ENCODE assay signal across 1 cellular context in the genomic region with DNA sequence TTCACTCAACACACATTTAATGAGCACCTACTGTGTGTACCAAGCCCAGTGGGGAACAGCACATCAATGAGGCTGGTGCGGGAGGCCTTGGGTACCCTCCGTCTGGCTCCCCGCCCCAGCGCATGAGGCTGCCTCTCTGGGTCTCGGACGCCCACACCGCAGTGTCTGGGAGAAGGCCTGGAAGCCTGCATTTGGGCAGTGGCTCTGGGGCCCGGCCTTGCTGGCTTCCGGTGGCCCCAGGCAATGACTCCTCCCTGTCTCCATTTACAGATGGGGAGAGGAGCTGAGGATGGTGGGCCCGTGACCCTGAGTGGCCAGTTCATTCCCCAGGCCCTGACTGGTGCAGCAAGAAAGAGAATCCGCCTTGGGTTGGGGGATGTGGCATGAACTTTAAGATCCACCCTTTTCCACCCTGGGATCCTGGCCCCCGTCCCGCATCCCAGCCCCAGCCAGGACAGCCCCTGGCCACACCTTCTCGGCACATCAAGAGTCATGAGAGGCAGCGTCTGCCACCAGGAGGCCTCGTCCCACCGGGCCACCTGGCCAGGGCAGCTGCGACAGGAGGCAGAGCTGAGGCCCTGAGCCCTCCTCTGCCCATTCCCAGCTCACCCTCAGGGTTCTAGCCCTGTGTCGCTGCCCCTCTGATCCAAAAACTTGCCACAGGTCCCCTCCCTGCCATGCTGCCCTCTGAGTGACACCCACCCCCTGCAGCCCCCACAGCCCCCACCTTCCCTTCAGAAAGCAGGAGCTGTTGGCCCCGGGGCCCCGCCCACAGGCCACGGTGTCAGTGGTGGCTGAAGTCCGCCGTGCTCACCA.
A peak's percentile ranks its signal among the peaks of the same experiment; 100 is the strongest.
TF ChIP-seq lines count a peak whose summit lies in the region.

No MANE protein-coding gene starts in this region.

TF ChIP-seq in H1, 55 proteins besides CTCF, POLR2A, EP300 and RAD21:
- TF ChIP-seq CHD2 (IDR thresholded peaks at IDR 0.05; ENCODE audit: low read length) (no peak), ZNF274 (IDR thresholded peaks at IDR 0.05; ENCODE audit: borderline replicate concordance, extremely low read depth, low read length) (no peak), CHD1 (IDR thresholded peaks at IDR 0.05; ENCODE audit: low read depth, low read length) (no peak), TAF1 (IDR thresholded peaks at IDR 0.05; ENCODE audit: low read depth, low read length) (no peak), YY1 (IDR thresholded peaks at IDR 0.05; ENCODE audit: low read depth, low read length) (no peak), POU5F1 (IDR thresholded peaks at IDR 0.05; ENCODE audit: low read depth, low read length) (no peak), RFX5 (IDR thresholded peaks at IDR 0.05; ENCODE audit: borderline replicate concordance, low read depth, low read length) (no peak), CBX8 (IDR thresholded peaks at IDR 0.05; ENCODE audit: borderline replicate concordance, low read depth, low read length) (no peak), CEBPB (IDR thresholded peaks at IDR 0.05; ENCODE audit: low read depth, low read length) (no peak), PHF8 (conservative IDR thresholded peaks at IDR 0.05; ENCODE audit: low read depth, low read length) (no peak), SIN3A (conservative IDR thresholded peaks at IDR 0.05 in 1 of 2, IDR thresholded peaks at IDR 0.05 in 1 of 2; ENCODE audit: low read depth in 1 of 2, low read length in 2 of 2) (no peak), KDM4A (IDR thresholded peaks at IDR 0.05; ENCODE audit: low read depth, low read length, severe bottlenecking) (no peak)
- TF ChIP-seq, protein P1, sequence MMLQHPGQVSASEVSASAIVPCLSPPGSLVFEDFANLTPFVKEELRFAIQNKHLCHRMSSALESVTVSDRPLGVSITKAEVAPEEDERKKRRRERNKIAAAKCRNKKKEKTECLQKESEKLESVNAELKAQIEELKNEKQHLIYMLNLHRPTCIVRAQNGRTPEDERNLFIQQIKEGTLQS (IDR thresholded peaks at IDR 0.05; ENCODE audit: insufficient read depth, low read depth, low read length) = no peak
- TF ChIP-seq, protein P2, sequence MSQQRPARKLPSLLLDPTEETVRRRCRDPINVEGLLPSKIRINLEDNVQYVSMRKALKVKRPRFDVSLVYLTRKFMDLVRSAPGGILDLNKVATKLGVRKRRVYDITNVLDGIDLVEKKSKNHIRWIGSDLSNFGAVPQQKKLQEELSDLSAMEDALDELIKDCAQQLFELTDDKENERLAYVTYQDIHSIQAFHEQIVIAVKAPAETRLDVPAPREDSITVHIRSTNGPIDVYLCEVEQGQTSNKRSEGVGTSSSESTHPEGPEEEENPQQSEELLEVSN (IDR thresholded peaks at IDR 0.05) = peak; percentile 76
- TF ChIP-seq, protein P3, sequence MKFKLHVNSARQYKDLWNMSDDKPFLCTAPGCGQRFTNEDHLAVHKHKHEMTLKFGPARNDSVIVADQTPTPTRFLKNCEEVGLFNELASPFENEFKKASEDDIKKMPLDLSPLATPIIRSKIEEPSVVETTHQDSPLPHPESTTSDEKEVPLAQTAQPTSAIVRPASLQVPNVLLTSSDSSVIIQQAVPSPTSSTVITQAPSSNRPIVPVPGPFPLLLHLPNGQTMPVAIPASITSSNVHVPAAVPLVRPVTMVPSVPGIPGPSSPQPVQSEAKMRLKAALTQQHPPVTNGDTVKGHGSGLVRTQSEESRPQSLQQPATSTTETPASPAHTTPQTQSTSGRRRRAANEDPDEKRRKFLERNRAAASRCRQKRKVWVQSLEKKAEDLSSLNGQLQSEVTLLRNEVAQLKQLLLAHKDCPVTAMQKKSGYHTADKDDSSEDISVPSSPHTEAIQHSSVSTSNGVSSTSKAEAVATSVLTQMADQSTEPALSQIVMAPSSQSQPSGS (IDR thresholded peaks at IDR 0.05; ENCODE audit: low read length) = no peak
- TF ChIP-seq, protein P4, sequence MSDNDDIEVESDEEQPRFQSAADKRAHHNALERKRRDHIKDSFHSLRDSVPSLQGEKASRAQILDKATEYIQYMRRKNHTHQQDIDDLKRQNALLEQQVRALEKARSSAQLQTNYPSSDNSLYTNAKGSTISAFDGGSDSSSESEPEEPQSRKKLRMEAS (IDR thresholded peaks at IDR 0.05) = peak; percentile 86
